ENCODE assay signal across 8 cellular contexts in the genomic region with DNA sequence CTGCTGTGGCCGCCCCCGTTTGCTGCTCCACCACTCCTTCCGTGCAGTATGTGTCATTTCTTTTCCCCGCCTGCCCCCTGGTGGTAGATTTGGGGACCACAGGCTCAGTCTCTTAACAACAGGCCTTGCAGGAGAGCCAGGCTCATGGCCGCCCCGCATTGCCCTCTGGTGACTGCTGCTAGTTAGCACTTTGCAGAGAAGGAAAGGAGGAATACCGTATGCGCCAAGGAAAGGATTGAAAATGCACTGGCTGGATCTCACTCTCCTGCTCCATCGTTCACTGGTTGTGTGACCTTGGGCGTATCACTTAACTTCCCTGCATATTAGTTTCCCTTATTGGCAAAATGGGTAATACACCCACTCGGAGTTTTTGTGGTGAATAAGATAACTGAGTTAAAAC. TPM values are rescaled to one million over a fixed set of nuclear protein-coding genes. Genes with fewer than 3 reads are reported as not detected.
DNase-seq lines count a peak whose midpoint lies in the region; ATAC-seq and TF ChIP-seq lines count a peak whose summit lies in the region.

No MANE protein-coding gene starts in this region.

- H3K4me3 ChIP-seq in BE2C (ENCODE audit: low read depth, low read length) = no peak overlapping the region
- H3K4me3 ChIP-seq in WI38 (ENCODE audit: low read depth, low read length) = no peak overlapping the region
- no peak overlapping the region for H3K4me3 ChIP-seq in breast epithelium

- no peaks in the 10 kb centered on the region for H3K36me3 ChIP-seq in BE2C
- H3K36me3 ChIP-seq in breast epithelium = no peaks in the 10 kb centered on the region

- H3K9me3 ChIP-seq in BE2C (no peaks in the 10 kb centered on the region), breast epithelium (no peaks in the 10 kb centered on the region)

- DNase-seq in BE2C (peak; percentile 97), GM19240 (ENCODE audit: insufficient read length, low spot score) (peak; percentile 60), NCI-H345 (lab: John Stamatoyannopoulos, UW) (peak; percentile 87), breast epithelium (ENCODE audit: low spot score in 2 of 2) (peak; percentile 94 to 99), islet precursor cell (peak; percentile 99)
- DNase-seq in stimulated activated CD4-positive, alpha-beta T cell treated with anti-CD3 and anti-CD28 coated beads, Interleukin-1b, Interleukin-23, amount 100 ng/mL, for 4 hours (ENCODE audit: low read depth in 2 of 2) = peak; percentile 98

- no peak overlapping the region for H3K27ac ChIP-seq in breast epithelium

- TF ChIP-seq POLR2A in breast epithelium (IDR thresholded peaks at IDR 0.05) = no peak

- peak; percentile 100 for ATAC-seq in HG03354 (IDR thresholded peaks at IDR 0.05; ENCODE audit: poor library complexity, severe bottlenecking, unreplicated experiment)

- peak; percentile 98 for TF ChIP-seq CTCF in BE2C (IDR thresholded peaks at IDR 0.05; ENCODE audit: low read depth, low read length)
- TF ChIP-seq CTCF in WI38 (IDR thresholded peaks at IDR 0.05; ENCODE audit: low read depth, low read length) = peak; percentile 93
- TF ChIP-seq CTCF in breast epithelium (IDR thresholded peaks at IDR 0.05) = peak; percentile 97 to 100 (median 99)

- intact Hi-C loops in breast epithelium (cut with DNase I; ENCODE audit: low total_unique reads) = loop anchor here (5.0 kb wide), 1 partner anchor 195 kb away; no protein-coding TSS in a partner anchor

- H3K27me3 ChIP-seq in BE2C (no peaks in the 10 kb centered on the region), breast epithelium (no peaks in the 10 kb centered on the region)

- peaks cover 7% of the 10 kb centered on the region for H3K4me1 ChIP-seq in BE2C
- H3K4me1 ChIP-seq in breast epithelium = no peaks in the 10 kb centered on the region

RNA-seq across cellular contexts. Expression of a gene that starts 39.3 kb away (rescaled TPM):
- polyA plus RNA-seq in BE2C (2012; ENCODE audit: insufficient read depth, insufficient read length, low read depth) = 32.3 TPM
- 10 to 100 TPM; 10.7 to 20.8 (median 19.0) TPM for total RNA-seq in breast epithelium
